ENCODE assay signal across 18 cellular contexts in the genomic region with DNA sequence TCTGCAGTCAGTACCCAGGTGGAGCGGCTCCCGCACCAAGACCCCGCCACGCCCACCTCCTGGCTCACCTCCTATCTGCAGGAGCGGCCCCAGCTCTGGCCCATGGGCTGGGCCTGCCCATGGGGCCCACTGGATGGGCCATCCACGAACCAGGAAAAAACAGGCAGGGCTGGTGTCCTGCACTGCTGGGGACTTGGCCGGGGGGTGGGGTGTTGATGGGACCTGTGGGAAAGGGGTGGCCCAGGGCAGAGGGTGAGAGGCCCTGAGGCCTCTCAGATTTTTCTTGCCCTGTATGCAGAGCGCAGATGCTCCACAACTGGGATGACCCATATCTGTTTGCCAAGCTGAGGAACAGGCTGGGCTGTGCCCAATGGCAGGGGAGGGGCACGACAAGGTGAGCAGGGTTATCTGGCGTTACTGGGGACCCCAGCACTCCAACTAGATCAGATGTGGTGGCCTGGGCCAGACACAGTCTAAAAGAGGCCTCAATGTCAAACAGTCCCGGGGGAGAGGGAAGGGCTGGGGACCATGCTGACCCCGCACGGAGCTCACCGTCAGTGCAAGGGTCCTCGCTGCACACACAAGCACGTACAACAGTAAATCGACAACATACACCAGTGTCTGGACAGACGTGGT. TPM values are rescaled to one million over a fixed set of nuclear protein-coding genes. Genes with fewer than 3 reads are reported as not detected.
DNase-seq lines count a peak whose midpoint lies in the region; ATAC-seq and TF ChIP-seq lines count a peak whose summit lies in the region.
"Had no signal": no experiment of that assay in that cellular context is flagged by ENCODE, and none has a peak within 500 bp of the region (broad histone marks: within the 10 kb centered on the region; RNA-seq: fewer than 3 reads in every experiment).

No MANE protein-coding gene starts in this region.

- peaks cover 0 to 16% of the 10 kb centered on the region in 2 donors for H3K36me3 ChIP-seq in left lung
- peaks cover 2 to 17% (median 13%) of the 10 kb centered on the region in 6 donors for H3K36me3 ChIP-seq in spleen

- H3K4me1 ChIP-seq in left lung (peaks cover 28 to 64% of the 10 kb centered on the region in 2 donors), spleen (peaks cover 11 to 71% (median 51%) of the 10 kb centered on the region in 6 donors)
- H3K4me1 ChIP-seq: foreskin keratinocyte, parathyroid adenoma had no signal

- peaks cover 9% of the 10 kb centered on the region for H3K36me3 Mint-ChIP-seq in T-helper 2 cell treated with Interferon-gamma antibody and Interleukin-4, amounts not matched to agents 5 μg/mL and 100 μg/mL, for 36 hours (ENCODE audit: low read depth)
- H3K36me3 Mint-ChIP-seq in activated naive CD8-positive, alpha-beta T cell: no peaks in the 10 kb centered on the region

- TF ChIP-seq CTCF in left lung (IDR thresholded peaks at IDR 0.05): no peak
- TF ChIP-seq CTCF in spleen (IDR thresholded peaks at IDR 0.05 in 8 of 11, conservative IDR thresholded peaks at IDR 0.05 in 3 of 11): no peak

- H3K27me3 Mint-ChIP-seq in T-helper 2 cell treated with Interferon-gamma antibody and Interleukin-4, amounts not matched to agents 5 μg/mL and 100 μg/mL, for 36 hours (ENCODE audit: low read depth): no peaks in the 10 kb centered on the region
- H3K27me3 Mint-ChIP-seq in activated naive CD8-positive, alpha-beta T cell: no peaks in the 10 kb centered on the region

- H3K27ac Mint-ChIP-seq in T-helper 2 cell treated with Interferon-gamma antibody and Interleukin-4, amounts not matched to agents 5 μg/mL and 100 μg/mL, for 36 hours: peak overlapping the region; percentile 21
- peak overlapping the region; percentile 37 for H3K27ac Mint-ChIP-seq in activated naive CD8-positive, alpha-beta T cell

- no peak for DNase-seq in T-helper 2 cell treated with Interferon-gamma antibody and Interleukin-4, amounts not matched to agents 5 μg/mL and 100 μg/mL, for 36 hours (ENCODE audit: low spot score)
- DNase-seq in T-helper 2 cell (no peak), left lung (peak; percentile 29 to 63), spleen (peak; percentile 77), NCI-H748 (lab: John Stamatoyannopoulos, UW; ENCODE audit: unreplicated experiment) (no peak)
- DNase-seq: 8988T; activated gamma-delta T cell treated with Interleukin-2 at 50 U/mL for 16 hours; foreskin keratinocyte; NCI-H1436 treated with DMSO at 0.1 percent for 48 hours; NCI-H446; stimulated activated CD4-positive, alpha-beta T cell treated with anti-CD3 and anti-CD28 coated beads, Interleukin-12 subunit alpha, Interleukin-12 subunit beta, amount 100 ng/mL, for 4 hours; substantia nigra had no signal

- H3K4me3 Mint-ChIP-seq in T-helper 2 cell treated with Interferon-gamma antibody and Interleukin-4, amounts not matched to agents 5 μg/mL and 100 μg/mL, for 36 hours: no peak overlapping the region
- no peak overlapping the region for H3K4me3 Mint-ChIP-seq in activated naive CD8-positive, alpha-beta T cell

- WGBS in spleen, 5 donors: 89 to 95% (median 92%) methylated on average over 13 to 18 of the region's 18 CpGs

- TF ChIP-seq POLR2A in spleen (IDR thresholded peaks at IDR 0.05) (no peak), GM18505 (IDR thresholded peaks at IDR 0.05; ENCODE audit: borderline replicate concordance, extremely low read depth, insufficient read depth, insufficient read length) (no peak)

- H3K9me3 Mint-ChIP-seq in T-helper 2 cell treated with Interferon-gamma antibody and Interleukin-4, amounts not matched to agents 5 μg/mL and 100 μg/mL, for 36 hours: no peaks in the 10 kb centered on the region
- no peaks in the 10 kb centered on the region for H3K9me3 Mint-ChIP-seq in activated naive CD8-positive, alpha-beta T cell (ENCODE audit: low read depth)

- H3K9me3 ChIP-seq in left lung (no peaks in the 10 kb centered on the region), spleen (no peaks in the 10 kb centered on the region)
- H3K9me3 ChIP-seq: SJSA1 had no signal

- intact Hi-C loops in left lung (cut with DNase I) (no loop called here), spleen (cut with DNase I; ENCODE audit: low total_unique reads) (no loop called here)

- no peaks in the 10 kb centered on the region for H3K27me3 ChIP-seq in left lung
- no peaks in the 10 kb centered on the region for H3K27me3 ChIP-seq in spleen (replicated peaks in 1 of 7)
- H3K27me3 ChIP-seq: foreskin keratinocyte, SJSA1 had no signal

- H3K27ac ChIP-seq in left lung (peak overlapping the region in 1 of 2 donors; percentile 97), spleen (peak overlapping the region in 1 of 8 donors; percentile 99)
- H3K27ac ChIP-seq: foreskin keratinocyte, parathyroid adenoma, SJSA1 had no signal

- H3K4me3 ChIP-seq in left lung (no peak overlapping the region), spleen (no peak overlapping the region)
- H3K4me3 ChIP-seq: GM12878, SJSA1 had no signal

- ATAC-seq in left lung: no peak
- ATAC-seq in GM18505 (IDR thresholded peaks at IDR 0.05; ENCODE audit: unreplicated experiment): no peak
- no peak for ATAC-seq in GM21717 (IDR thresholded peaks at IDR 0.05; ENCODE audit: unreplicated experiment)
- ATAC-seq: foreskin keratinocyte, GM12878 had no signal

- peaks cover 6% of the 10 kb centered on the region for H3K4me1 Mint-ChIP-seq in T-helper 2 cell treated with Interferon-gamma antibody and Interleukin-4, amounts not matched to agents 5 μg/mL and 100 μg/mL, for 36 hours (ENCODE audit: low read depth)
- peaks cover 9% of the 10 kb centered on the region for H3K4me1 Mint-ChIP-seq in activated naive CD8-positive, alpha-beta T cell (ENCODE audit: low read depth)

RNA-seq across cellular contexts. Expression of gene PIM3, which starts 2.6 kb away (rescaled TPM):
- 100 to 1,000 TPM in 1 of 2 donors, 10 to 100 TPM in 1; 80.6 to 129 TPM for total RNA-seq in left lung
- 100 to 1,000 TPM in 5 of 7 donors, 10 to 100 TPM in 2; 72.1 to 134 (median 109) TPM for total RNA-seq in spleen
- polyA plus RNA-seq in spleen: 10 to 100 TPM; 49.5 to 84.4 (median 52.0) TPM

RNA-seq across cellular contexts. Expression of gene CRELD2, which starts 39.5 kb away (rescaled TPM):
- total RNA-seq in left lung (10 to 100 TPM; 59.7 to 79.7 TPM), spleen (10 to 100 TPM; 23.2 to 46.3 (median 38.1) TPM)
- 10 to 100 TPM; 16.2 to 26.3 (median 18.3) TPM for polyA plus RNA-seq in spleen

RNA-seq across cellular contexts. Expression of gene ALG12, which starts 39.7 kb away (rescaled TPM):
- total RNA-seq in left lung: 10 to 100 TPM; 29.4 to 35.2 TPM
- 10 to 100 TPM; 10.2 to 20.1 (median 13.3) TPM for total RNA-seq in spleen
- 1 to 10 TPM; 5.7 to 7.1 (median 5.9) TPM for polyA plus RNA-seq in spleen

RNA-seq across cellular contexts. Expression of gene IL17REL, which starts 54.6 kb away (rescaled TPM):
- total RNA-seq in left lung (not detected), spleen (1 to 10 TPM in 2 of 7 donors, under 1 TPM in 5; 0.23 to 1.9 (median 0.94) TPM)
- 1 to 10 TPM in 1 of 3 donors, under 1 TPM in 2; 0.21 to 1.2 (median 0.33) TPM for polyA plus RNA-seq in spleen
- total RNA-seq: foreskin keratinocyte, GM12878, SJSA1 had no signal
- polyA plus RNA-seq: foreskin keratinocyte had no signal

Comparison
In these comparisons a context has a peak if more than half of its experiments do, and no peak if none do; other contexts are left out.
1. DNase-seq: peak in left lung (2 of 2) and spleen (single experiment); none in T-helper 2 cell treated with Interferon-gamma antibody and Interleukin-4, amounts not matched to agents 5 μg/mL and 100 μg/mL, for 36 hours (single experiment), T-helper 2 cell (0 of 5) and NCI-H748 (single experiment).